1 cellular context compared by ENCODE assay signal in the genomic region with DNA sequence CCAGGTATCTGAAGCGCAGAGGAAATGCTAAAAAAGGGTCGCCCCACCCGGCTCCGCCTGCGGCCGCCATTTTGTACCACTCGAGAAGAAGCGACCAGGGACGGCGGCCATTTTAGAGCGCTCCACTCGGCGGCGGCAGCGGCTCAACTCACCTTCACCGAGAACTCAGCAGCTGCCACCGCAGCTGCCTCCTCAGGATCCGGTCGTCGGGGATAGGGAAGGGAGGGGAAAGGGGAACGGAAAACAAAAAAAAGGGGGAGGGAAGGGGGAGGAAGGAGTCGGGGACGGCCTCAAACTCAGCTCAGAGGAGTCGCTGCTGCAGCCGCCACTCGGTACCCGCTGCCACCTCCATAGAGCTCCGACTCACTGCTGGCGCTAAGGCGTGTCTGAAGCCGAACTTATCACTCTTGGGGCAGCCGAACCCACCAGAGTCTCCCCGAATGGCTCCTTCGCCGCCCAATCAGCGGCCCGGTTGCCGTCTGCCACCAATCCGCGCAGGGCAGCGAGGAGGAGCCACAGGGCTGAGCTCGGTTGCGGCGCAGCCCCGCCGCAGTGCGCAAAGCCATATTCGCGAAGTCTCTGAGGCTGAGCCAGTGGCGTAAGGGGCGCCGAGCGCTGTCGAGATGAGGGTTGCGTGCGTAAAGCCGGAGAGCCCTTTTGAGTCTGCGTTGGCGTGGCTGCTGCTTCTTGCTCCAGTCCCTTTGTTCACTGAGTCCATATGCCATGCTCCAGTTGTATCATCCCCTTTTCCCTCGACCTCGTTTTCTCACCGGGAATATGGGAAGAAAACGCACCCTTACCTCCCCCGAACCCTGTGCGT.
A peak's percentile ranks its signal among the peaks of the same experiment; 100 is the strongest.
TF ChIP-seq lines count a peak whose summit lies in the region.

A gene (minus strand): TSS at position 374 of the 820 bp plus-strand sequence.

TF ChIP-seq in K562, 482 proteins besides CTCF, POLR2A, EP300 and RAD21 (continued from another document and continues in another):
- TF ChIP-seq, protein P1, sequence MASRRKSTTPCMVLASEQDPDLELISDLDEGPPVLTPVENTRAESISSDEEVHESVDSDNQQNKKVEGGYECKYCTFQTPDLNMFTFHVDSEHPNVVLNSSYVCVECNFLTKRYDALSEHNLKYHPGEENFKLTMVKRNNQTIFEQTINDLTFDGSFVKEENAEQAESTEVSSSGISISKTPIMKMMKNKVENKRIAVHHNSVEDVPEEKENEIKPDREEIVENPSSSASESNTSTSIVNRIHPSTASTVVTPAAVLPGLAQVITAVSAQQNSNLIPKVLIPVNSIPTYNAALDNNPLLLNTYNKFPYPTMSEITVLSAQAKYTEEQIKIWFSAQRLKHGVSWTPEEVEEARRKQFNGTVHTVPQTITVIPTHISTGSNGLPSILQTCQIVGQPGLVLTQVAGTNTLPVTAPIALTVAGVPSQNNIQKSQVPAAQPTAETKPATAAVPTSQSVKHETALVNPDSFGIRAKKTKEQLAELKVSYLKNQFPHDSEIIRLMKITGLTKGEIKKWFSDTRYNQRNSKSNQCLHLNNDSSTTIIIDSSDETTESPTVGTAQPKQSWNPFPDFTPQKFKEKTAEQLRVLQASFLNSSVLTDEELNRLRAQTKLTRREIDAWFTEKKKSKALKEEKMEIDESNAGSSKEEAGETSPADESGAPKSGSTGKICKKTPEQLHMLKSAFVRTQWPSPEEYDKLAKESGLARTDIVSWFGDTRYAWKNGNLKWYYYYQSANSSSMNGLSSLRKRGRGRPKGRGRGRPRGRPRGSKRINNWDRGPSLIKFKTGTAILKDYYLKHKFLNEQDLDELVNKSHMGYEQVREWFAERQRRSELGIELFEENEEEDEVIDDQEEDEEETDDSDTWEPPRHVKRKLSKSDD (conservative IDR thresholded peaks at IDR 0.05; ENCODE audit: low read length), result peak; percentile 95
- TF ChIP-seq ZZZ3 (IDR thresholded peaks at IDR 0.05) (no peak), ZNF444 (CRISPR knock-in tag; IDR thresholded peaks at IDR 0.05) (peak; percentile 25; the same call in 1 of the 2 replicates), FOS (IDR thresholded peaks at IDR 0.05; ENCODE audit: extremely low read depth, insufficient read length) (peak; percentile 73), TCF7L2 (IDR thresholded peaks at IDR 0.05; ENCODE audit: low read depth, low read length) (0 out of 2 replicates have a peak, but pooled peaks have one; percentile 33), ZNF830 (CRISPR knock-in tag; IDR thresholded peaks at IDR 0.05) (no peak), ERF (CRISPR knock-in tag; IDR thresholded peaks at IDR 0.05) (peak; percentile 26; the same call in 1 of the 2 replicates), ZFP1 (CRISPR knock-in tag; IDR thresholded peaks at IDR 0.05) (peak; percentile 59; the same call in 1 of the 2 replicates), TEAD1 (CRISPR knock-in tag; IDR thresholded peaks at IDR 0.05) (peak in 1 of 2 experiments; percentile 58; a peak in 1 of 4 replicates), NFYB (IDR thresholded peaks at IDR 0.05; ENCODE audit: extremely low read depth, insufficient read length) (peak; percentile 66), ZNF41 (CRISPR knock-in tag; conservative IDR thresholded peaks at IDR 0.05) (no peak), NCOR1 (IDR thresholded peaks at IDR 0.05) (peak; percentile 69), SMARCC2 (IDR thresholded peaks at IDR 0.05; ENCODE audit: low read depth) (0 out of 2 replicates have a peak, but pooled peaks have one; percentile 18), BCOR (IDR thresholded peaks at IDR 0.05) (peak; percentile 68), FOSL1 (tag; conservative IDR thresholded peaks at IDR 0.05) (peak; percentile 48; the same call in 1 of the 2 replicates), SMARCA4 (IDR thresholded peaks at IDR 0.05) (peak; percentile 20; the same call in 1 of the 2 replicates), KDM2B (CRISPR knock-in tag; IDR thresholded peaks at IDR 0.05) (0 out of 2 replicates have a peak, but pooled peaks have one; percentile 66), ZNF384 (IDR thresholded peaks at IDR 0.05; ENCODE audit: low read depth, low read length) (no peak), RCOR1 (IDR thresholded peaks at IDR 0.05; ENCODE audit: borderline replicate concordance in 1 of 2, low read depth in 2 of 2, low read length in 2 of 2) (0 out of 4 replicates have a peak, but pooled peaks of 1 of the 2 experiments have one; percentile 69), PHF20 (IDR thresholded peaks at IDR 0.05; ENCODE audit: partially characterized antibody) (peak; percentile 30), RBM25 (IDR thresholded peaks at IDR 0.05; ENCODE audit: low read depth, low read length, severe bottlenecking) (peak; percentile 61), ZKSCAN1 (IDR thresholded peaks at IDR 0.05; ENCODE audit: low read depth, low read length) (peak; percentile 75; the same call in 1 of the 2 replicates), CBFA2T2 (conservative IDR thresholded peaks at IDR 0.05) (no peak)
- TF ChIP-seq, protein P2, sequence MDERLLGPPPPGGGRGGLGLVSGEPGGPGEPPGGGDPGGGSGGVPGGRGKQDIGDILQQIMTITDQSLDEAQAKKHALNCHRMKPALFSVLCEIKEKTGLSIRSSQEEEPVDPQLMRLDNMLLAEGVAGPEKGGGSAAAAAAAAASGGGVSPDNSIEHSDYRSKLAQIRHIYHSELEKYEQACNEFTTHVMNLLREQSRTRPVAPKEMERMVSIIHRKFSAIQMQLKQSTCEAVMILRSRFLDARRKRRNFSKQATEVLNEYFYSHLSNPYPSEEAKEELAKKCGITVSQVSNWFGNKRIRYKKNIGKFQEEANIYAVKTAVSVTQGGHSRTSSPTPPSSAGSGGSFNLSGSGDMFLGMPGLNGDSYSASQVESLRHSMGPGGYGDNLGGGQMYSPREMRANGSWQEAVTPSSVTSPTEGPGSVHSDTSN (CRISPR knock-in tag; IDR thresholded peaks at IDR 0.05; ENCODE audit: low read depth), result no peak
- TF ChIP-seq, protein P2 (tag; conservative IDR thresholded peaks at IDR 0.05; ENCODE audit: low read depth), result peak; percentile 66
- TF ChIP-seq, protein P3, sequence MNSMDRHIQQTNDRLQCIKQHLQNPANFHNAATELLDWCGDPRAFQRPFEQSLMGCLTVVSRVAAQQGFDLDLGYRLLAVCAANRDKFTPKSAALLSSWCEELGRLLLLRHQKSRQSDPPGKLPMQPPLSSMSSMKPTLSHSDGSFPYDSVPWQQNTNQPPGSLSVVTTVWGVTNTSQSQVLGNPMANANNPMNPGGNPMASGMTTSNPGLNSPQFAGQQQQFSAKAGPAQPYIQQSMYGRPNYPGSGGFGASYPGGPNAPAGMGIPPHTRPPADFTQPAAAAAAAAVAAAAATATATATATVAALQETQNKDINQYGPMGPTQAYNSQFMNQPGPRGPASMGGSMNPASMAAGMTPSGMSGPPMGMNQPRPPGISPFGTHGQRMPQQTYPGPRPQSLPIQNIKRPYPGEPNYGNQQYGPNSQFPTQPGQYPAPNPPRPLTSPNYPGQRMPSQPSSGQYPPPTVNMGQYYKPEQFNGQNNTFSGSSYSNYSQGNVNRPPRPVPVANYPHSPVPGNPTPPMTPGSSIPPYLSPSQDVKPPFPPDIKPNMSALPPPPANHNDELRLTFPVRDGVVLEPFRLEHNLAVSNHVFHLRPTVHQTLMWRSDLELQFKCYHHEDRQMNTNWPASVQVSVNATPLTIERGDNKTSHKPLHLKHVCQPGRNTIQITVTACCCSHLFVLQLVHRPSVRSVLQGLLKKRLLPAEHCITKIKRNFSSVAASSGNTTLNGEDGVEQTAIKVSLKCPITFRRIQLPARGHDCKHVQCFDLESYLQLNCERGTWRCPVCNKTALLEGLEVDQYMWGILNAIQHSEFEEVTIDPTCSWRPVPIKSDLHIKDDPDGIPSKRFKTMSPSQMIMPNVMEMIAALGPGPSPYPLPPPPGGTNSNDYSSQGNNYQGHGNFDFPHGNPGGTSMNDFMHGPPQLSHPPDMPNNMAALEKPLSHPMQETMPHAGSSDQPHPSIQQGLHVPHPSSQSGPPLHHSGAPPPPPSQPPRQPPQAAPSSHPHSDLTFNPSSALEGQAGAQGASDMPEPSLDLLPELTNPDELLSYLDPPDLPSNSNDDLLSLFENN (IDR thresholded peaks at IDR 0.05; ENCODE audit: low read depth in 2 of 2, low read length in 2 of 2), result peak in 1 of 2 experiments; percentile 70; a peak in 1 of 4 replicates
- TF ChIP-seq, protein P4, sequence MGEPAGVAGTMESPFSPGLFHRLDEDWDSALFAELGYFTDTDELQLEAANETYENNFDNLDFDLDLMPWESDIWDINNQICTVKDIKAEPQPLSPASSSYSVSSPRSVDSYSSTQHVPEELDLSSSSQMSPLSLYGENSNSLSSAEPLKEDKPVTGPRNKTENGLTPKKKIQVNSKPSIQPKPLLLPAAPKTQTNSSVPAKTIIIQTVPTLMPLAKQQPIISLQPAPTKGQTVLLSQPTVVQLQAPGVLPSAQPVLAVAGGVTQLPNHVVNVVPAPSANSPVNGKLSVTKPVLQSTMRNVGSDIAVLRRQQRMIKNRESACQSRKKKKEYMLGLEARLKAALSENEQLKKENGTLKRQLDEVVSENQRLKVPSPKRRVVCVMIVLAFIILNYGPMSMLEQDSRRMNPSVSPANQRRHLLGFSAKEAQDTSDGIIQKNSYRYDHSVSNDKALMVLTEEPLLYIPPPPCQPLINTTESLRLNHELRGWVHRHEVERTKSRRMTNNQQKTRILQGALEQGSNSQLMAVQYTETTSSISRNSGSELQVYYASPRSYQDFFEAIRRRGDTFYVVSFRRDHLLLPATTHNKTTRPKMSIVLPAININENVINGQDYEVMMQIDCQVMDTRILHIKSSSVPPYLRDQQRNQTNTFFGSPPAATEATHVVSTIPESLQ (CRISPR knock-in tag; IDR thresholded peaks at IDR 0.05), result peak; percentile 95
- TF ChIP-seq, protein P5, sequence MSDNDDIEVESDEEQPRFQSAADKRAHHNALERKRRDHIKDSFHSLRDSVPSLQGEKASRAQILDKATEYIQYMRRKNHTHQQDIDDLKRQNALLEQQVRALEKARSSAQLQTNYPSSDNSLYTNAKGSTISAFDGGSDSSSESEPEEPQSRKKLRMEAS (CRISPR knock-in tag; IDR thresholded peaks at IDR 0.05), result peak; percentile 70
- TF ChIP-seq, protein P6, sequence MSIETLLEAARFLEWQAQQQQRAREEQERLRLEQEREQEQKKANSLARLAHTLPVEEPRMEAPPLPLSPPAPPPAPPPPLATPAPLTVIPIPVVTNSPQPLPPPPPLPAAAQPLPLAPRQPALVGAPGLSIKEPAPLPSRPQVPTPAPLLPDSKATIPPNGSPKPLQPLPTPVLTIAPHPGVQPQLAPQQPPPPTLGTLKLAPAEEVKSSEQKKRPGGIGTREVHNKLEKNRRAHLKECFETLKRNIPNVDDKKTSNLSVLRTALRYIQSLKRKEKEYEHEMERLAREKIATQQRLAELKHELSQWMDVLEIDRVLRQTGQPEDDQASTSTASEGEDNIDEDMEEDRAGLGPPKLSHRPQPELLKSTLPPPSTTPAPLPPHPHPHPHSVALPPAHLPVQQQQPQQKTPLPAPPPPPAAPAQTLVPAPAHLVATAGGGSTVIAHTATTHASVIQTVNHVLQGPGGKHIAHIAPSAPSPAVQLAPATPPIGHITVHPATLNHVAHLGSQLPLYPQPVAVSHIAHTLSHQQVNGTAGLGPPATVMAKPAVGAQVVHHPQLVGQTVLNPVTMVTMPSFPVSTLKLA (conservative IDR thresholded peaks at IDR 0.05), result peak; percentile 58 to 75
- TF ChIP-seq, protein P7, sequence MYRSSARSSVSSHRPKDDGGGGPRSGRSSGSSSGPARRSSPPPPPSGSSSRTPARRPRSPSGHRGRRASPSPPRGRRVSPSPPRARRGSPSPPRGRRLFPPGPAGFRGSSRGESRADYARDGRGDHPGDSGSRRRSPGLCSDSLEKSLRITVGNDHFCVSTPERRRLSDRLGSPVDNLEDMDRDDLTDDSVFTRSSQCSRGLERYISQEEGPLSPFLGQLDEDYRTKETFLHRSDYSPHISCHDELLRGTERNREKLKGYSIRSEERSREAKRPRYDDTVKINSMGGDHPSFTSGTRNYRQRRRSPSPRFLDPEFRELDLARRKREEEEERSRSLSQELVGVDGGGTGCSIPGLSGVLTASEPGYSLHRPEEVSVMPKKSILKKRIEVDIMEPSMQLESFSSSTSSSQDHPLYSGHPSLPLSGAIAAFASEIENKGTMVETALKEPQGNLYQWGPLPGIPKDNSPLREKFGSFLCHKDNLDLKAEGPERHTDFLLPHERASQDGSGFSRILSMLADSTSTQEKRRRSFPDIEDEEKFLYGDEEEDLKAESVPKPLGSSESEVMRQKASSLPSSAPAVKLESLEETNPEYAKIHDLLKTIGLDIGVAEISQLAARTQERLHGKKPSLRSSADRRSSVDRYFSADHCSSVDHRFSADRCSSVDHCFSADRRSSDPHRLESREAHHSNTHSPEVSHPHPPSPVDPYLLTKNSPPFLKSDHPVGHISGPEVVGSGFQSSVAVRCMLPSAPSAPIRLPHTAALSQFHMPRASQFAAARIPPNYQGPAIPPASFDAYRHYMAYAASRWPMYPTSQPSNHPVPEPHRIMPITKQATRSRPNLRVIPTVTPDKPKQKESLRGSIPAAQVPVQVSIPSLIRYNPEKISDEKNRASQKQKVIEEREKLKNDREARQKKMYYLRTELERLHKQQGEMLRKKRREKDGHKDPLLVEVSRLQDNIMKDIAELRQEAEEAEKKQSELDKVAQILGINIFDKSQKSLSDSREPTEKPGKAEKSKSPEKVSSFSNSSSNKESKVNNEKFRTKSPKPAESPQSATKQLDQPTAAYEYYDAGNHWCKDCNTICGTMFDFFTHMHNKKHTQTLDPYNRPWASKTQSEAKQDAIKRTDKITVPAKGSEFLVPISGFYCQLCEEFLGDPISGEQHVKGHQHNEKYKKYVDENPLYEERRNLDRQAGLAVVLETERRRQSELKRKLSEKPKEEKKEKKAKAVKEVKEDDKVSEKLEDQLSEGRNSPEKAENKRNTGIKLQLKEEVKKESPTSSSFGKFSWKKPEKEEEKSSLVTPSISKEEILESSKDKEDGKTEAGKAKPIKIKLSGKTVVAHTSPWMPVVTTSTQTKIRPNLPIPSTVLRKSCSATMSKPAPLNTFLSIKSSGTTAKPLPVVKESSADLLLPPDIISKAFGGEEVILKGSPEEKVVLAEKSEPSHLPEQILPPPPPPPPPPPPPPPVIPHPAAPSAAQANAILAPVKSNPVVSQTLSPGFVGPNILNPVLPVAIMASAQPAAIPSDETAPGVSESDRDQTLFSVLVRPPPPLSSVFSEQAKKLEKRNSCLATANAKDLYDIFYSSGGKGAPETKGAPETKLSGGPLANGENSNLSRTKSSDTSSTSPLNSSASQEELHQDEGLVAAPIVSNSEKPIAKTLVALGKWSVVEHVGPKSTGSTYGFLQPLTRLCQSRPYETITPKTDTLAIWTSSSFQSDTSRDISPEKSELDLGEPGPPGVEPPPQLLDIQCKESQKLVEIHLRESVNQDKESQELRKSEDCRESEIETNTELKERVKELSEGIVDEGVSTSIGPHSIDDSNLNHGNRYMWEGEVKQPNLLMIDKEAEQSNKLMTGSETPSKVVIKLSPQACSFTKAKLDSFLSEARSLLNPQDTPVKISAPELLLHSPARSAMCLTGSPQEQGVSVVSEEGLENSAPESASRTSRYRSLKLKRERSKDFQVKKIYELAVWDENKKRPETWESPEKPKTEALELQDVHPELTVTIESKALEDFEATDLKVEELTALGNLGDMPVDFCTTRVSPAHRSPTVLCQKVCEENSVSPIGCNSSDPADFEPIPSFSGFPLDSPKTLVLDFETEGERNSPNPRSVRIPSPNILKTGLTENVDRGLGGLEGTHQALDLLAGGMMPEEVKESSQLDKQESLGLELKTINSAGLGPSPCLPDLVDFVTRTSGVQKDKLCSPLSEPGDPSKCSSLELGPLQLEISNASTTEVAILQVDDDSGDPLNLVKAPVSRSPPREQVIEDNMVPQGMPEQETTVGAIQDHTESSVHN (IDR thresholded peaks at IDR 0.05; ENCODE audit: borderline replicate concordance in 1 of 2, low read depth in 1 of 2), result peak in 1 of 2 experiments; percentile 97; a peak in 2 of 4 replicates
